8 cellular contexts compared by ENCODE assay signal in the genomic region with DNA sequence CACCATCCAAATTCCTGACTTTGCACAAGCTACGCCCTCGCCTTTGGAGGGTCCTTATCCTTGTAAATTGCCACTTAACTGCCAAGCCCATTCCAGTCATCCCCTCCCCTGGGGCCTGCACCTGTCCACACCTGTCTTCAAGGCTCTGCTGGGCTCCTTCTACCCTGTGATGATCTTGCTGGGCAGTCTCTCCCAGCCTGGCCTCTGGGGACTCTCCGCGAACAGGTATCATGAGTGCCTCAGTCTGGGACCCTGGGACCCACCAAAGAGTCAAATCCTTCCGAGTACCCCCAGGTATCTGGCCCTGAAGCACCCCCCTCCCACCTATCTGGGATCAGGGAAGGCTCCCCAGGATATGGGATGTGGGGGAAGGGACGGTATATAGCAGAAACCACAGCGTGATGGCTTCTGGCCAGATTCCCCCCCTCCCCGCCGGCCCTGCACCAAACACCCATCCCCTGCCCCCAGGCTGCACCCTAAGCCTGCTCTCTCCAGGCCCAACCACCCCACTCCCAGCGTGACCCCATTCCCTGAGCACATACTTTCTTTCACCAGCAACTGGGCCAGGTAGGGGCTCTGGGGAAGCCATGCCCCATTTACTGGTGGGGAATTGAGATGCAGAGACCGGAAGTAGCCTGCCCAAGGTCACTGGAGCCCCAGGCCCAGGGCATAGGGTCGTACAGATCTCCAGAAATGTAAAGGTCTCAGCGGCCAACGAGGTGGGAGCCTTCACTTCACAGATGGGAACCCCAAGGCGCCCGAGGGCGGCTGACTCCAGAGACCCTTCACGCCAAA. TPM values are rescaled to one million over a fixed set of nuclear protein-coding genes. Genes with fewer than 3 reads are reported as not detected.
DNase-seq lines count a peak whose midpoint lies in the region; ATAC-seq and TF ChIP-seq lines count a peak whose summit lies in the region.

No MANE protein-coding gene starts in this region.

- POLR2A ChIA-PET in HCT116 (lab: Charles Lee): interaction anchor here (1.4 kb wide), 1 partner anchor 29 kb away, joined by 3 read pairs; no protein-coding TSS in a partner anchor

- H3K27me3 ChIP-seq in HCT116 (ENCODE audit: insufficient read depth, low read length) (no peaks in the 10 kb centered on the region), testis (no peaks in the 10 kb centered on the region)

- H2AFZ ChIP-seq in HCT116 (ENCODE audit: low read depth, low read length, poor library complexity, severe bottlenecking): no peak overlapping the region

- H4K20me1 ChIP-seq in HCT116 (ENCODE audit: insufficient read depth): no peaks in the 10 kb centered on the region

- RAD21 ChIA-PET in HCT116 (lab: Charles Lee; ENCODE audit: low non-redundant PET in 1 of 2, low total read pairs in 2 of 2, uncharacterized antibody in 2 of 2, unreplicated experiment in 2 of 2): no interaction called here

- DNase-seq in HCT116 (ENCODE audit: low read depth, low spot score) (no peak), testis (no peak), NK-92 (lab: John Stamatoyannopoulos, UW; ENCODE audit: unreplicated experiment) (no peak), NCI-H128 (lab: John Stamatoyannopoulos, UW; ENCODE audit: unreplicated experiment) (no peak)
- no peak for DNase-seq in activated T-helper 2 cell treated with anti-CD3 and anti-CD28 coated beads, Interferon-gamma antibody, Interleukin-2, Interleukin-4, amounts not matched to agents 10 μg/mL and 5 μg/mL and 100 μg/mL, durations not matched to agents 14 hours and 24 hours and 36 hours (ENCODE audit: low spot score)

- H3K4me1 Mint-ChIP-seq in activated T-helper 2 cell treated with anti-CD3 and anti-CD28 coated beads, Interferon-gamma antibody, Interleukin-2, Interleukin-4, amounts not matched to agents 10 μg/mL and 5 μg/mL and 100 μg/mL, durations not matched to agents 14 hours and 24 hours and 36 hours (ENCODE audit: low read depth): peaks cover 20% of the 10 kb centered on the region

- TF ChIP-seq CTCF in 22Rv1 (IDR thresholded peaks at IDR 0.05) (no peak), HCT116 (IDR thresholded peaks at IDR 0.05 in 2 of 3, conservative IDR thresholded peaks at IDR 0.05 in 1 of 3; ENCODE audit: borderline replicate concordance in 1 of 3, insufficient read depth in 1 of 3, low read depth in 2 of 3, low read length in 2 of 3) (no peak), testis (IDR thresholded peaks at IDR 0.05) (no peak)

- intact Hi-C loops in HCT116 (cut with micrococcal nuclease): no loop called here
- intact Hi-C loops in activated T-helper 2 cell treated with anti-CD3 and anti-CD28 coated beads, Interferon-gamma antibody, Interleukin-2, Interleukin-4, amounts not matched to agents 10 μg/mL and 5 μg/mL and 100 μg/mL, durations not matched to agents 14 hours and 24 hours and 36 hours (cut with micrococcal nuclease): loop anchor here (1.0 to 2.0 kb wide), 2 partner anchors 15 to 63 kb away; partner anchors contain the start of gene ATG16L2
- intact Hi-C loops in testis (cut with DNase I; ENCODE audit: low total_unique reads): no loop called here

- WGBS in testis, 2 donors: 45 to 54% methylated on average over 9 to 18 of the region's 18 CpGs

- H3K9me2 ChIP-seq in HCT116 (ENCODE audit: insufficient read depth): no peaks in the 10 kb centered on the region

- no peaks in the 10 kb centered on the region for H3K36me3 Mint-ChIP-seq in activated T-helper 2 cell treated with anti-CD3 and anti-CD28 coated beads, Interferon-gamma antibody, Interleukin-2, Interleukin-4, amounts not matched to agents 10 μg/mL and 5 μg/mL and 100 μg/mL, durations not matched to agents 14 hours and 24 hours and 36 hours (ENCODE audit: low read depth)

- H3K27ac ChIP-seq in 22Rv1 (peak overlapping the region; percentile 68), HCT116 (ENCODE audit: low read depth, low read length) (peak overlapping the region; percentile 73), testis (no peak overlapping the region)

- no peaks in the 10 kb centered on the region for H3K36me3 ChIP-seq in HCT116 (ENCODE audit: control insufficient read depth in 1 of 2, insufficient read depth in 2 of 2, low read length in 2 of 2)
- H3K36me3 ChIP-seq in testis (ENCODE audit: low read depth, missing control alignments): no peaks in the 10 kb centered on the region

- TF ChIP-seq POLR2A in HCT116 (IDR thresholded peaks at IDR 0.05; ENCODE audit: borderline replicate concordance, extremely low read depth, insufficient read depth, insufficient read length) (no peak), testis (IDR thresholded peaks at IDR 0.05) (no peak)

- no peak for TF ChIP-seq RAD21 in HCT116 (IDR thresholded peaks at IDR 0.05; ENCODE audit: low read depth)

- H3K4me1 ChIP-seq in HCT116 (ENCODE audit: control insufficient read depth in 1 of 2, insufficient read depth in 2 of 2, low read length in 2 of 2) (peaks cover 13 to 23% of the 10 kb centered on the region in 2 experiments), testis (no peaks in the 10 kb centered on the region)

- H3K9me3 ChIP-seq in HCT116 (ENCODE audit: control insufficient read depth in 1 of 2, insufficient read depth in 1 of 2, low read depth in 1 of 2, low read length in 2 of 2) (no peaks in the 10 kb centered on the region), iPS-18c (ENCODE audit: control insufficient read depth, insufficient read depth, low read length) (no peaks in the 10 kb centered on the region), testis (no peaks in the 10 kb centered on the region)

- H3K9ac ChIP-seq in HCT116 (ENCODE audit: low read length): peak overlapping the region; percentile 68

- H3K4me3 Mint-ChIP-seq in activated T-helper 2 cell treated with anti-CD3 and anti-CD28 coated beads, Interferon-gamma antibody, Interleukin-2, Interleukin-4, amounts not matched to agents 10 μg/mL and 5 μg/mL and 100 μg/mL, durations not matched to agents 14 hours and 24 hours and 36 hours (ENCODE audit: low read depth): peak overlapping the region; percentile 96

- H3K4me2 ChIP-seq in HCT116 (ENCODE audit: low read length): peak overlapping the region; percentile 84

- peak overlapping the region; percentile 90 to 92 for H3K4me3 ChIP-seq in HCT116 (replicated peaks in 1 of 2; ENCODE audit: low read depth in 1 of 2, low read length in 2 of 2)
- H3K4me3 ChIP-seq in iPS-18c (ENCODE audit: insufficient read depth, low read depth, low read length): peak overlapping the region; percentile 87
- peak overlapping the region; percentile 55 to 63 for H3K4me3 ChIP-seq in testis

- ATAC-seq in HCT116: peak; percentile 8; the same call in 1 of the 2 replicates
- no peak for ATAC-seq in HG02678 (IDR thresholded peaks at IDR 0.05; ENCODE audit: unreplicated experiment)

- CTCF ChIA-PET in HCT116 (lab: Charles Lee): no interaction called here

- H3K9me3 Mint-ChIP-seq in activated T-helper 2 cell treated with anti-CD3 and anti-CD28 coated beads, Interferon-gamma antibody, Interleukin-2, Interleukin-4, amounts not matched to agents 10 μg/mL and 5 μg/mL and 100 μg/mL, durations not matched to agents 14 hours and 24 hours and 36 hours: no peaks in the 10 kb centered on the region

- H3K27me3 Mint-ChIP-seq in activated T-helper 2 cell treated with anti-CD3 and anti-CD28 coated beads, Interferon-gamma antibody, Interleukin-2, Interleukin-4, amounts not matched to agents 10 μg/mL and 5 μg/mL and 100 μg/mL, durations not matched to agents 14 hours and 24 hours and 36 hours (ENCODE audit: low read depth): no peaks in the 10 kb centered on the region

- no TSS peak for BruUV-seq in HCT116 (replicated peaks; lab: Mats Ljungman, UMichigan)

- H3K27ac Mint-ChIP-seq in activated T-helper 2 cell treated with anti-CD3 and anti-CD28 coated beads, Interferon-gamma antibody, Interleukin-2, Interleukin-4, amounts not matched to agents 10 μg/mL and 5 μg/mL and 100 μg/mL, durations not matched to agents 14 hours and 24 hours and 36 hours: peak overlapping the region; percentile 63

- peaks cover 12% of the 10 kb centered on the region; the same call in 1 of the 2 replicates for H3K79me2 ChIP-seq in HCT116 (ENCODE audit: insufficient read depth, low read length)

TF ChIP-seq in HCT116, 20 proteins besides CTCF, POLR2A, EP300 and RAD21 (continues in another document):
- no peak for TF ChIP-seq CBX3 (IDR thresholded peaks at IDR 0.05; ENCODE audit: low read depth)
- TF ChIP-seq, protein P1, sequence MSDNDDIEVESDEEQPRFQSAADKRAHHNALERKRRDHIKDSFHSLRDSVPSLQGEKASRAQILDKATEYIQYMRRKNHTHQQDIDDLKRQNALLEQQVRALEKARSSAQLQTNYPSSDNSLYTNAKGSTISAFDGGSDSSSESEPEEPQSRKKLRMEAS (IDR thresholded peaks at IDR 0.05): no peak
- TF ChIP-seq TCF7L2 (IDR thresholded peaks at IDR 0.05; ENCODE audit: borderline replicate concordance, extremely low read depth, insufficient read depth, insufficient read length): no peak
- no peak for TF ChIP-seq ZFX (IDR thresholded peaks at IDR 0.05)
- TF ChIP-seq SRF (IDR thresholded peaks at IDR 0.05; ENCODE audit: low read depth): no peak
- TF ChIP-seq EGR1 (IDR thresholded peaks at IDR 0.05; ENCODE audit: low read depth): no peak
- TF ChIP-seq ELF1 (IDR thresholded peaks at IDR 0.05; ENCODE audit: borderline replicate concordance, low read depth): no peak
- no peak for TF ChIP-seq EZH2 (IDR thresholded peaks at IDR 0.05)
- no peak for TF ChIP-seq POLR2AphosphoS5 (IDR thresholded peaks at IDR 0.05; ENCODE audit: low read depth, low read length)
- TF ChIP-seq EZH2phosphoT487 (IDR thresholded peaks at IDR 0.05; ENCODE audit: borderline replicate concordance): no peak
- no peak for TF ChIP-seq ZNF274 (IDR thresholded peaks at IDR 0.05; ENCODE audit: low read depth, low read length)
- no peak for TF ChIP-seq ATF3 (IDR thresholded peaks at IDR 0.05)
- TF ChIP-seq CEBPB (IDR thresholded peaks at IDR 0.05; ENCODE audit: low read depth): no peak
- no peak for TF ChIP-seq FOSL1 (IDR thresholded peaks at IDR 0.05; ENCODE audit: low read depth)

RNA-seq across cellular contexts. Expression of gene ARAP1, which starts 0.7 kb away (rescaled TPM):
- 57.4 TPM for total RNA-seq in HCT116 (2021; ENCODE audit: unreplicated experiment)
- 44.5 and 59.1 TPM in 2 replicates for polyA plus RNA-seq in HCT116 (2012)
- 95.2 and 96.2 TPM in 2 replicates for total RNA-seq in activated T-helper 2 cell treated with anti-CD3 and anti-CD28 coated beads, Interferon-gamma antibody, Interleukin-2, Interleukin-4, amounts not matched to agents 10 μg/mL and 5 μg/mL and 100 μg/mL, durations not matched to agents 14 hours and 24 hours and 36 hours
- 10 to 100 TPM; 65.2 to 88.3 TPM for total RNA-seq in testis
- 46.9 TPM for polyA plus RNA-seq in testis (ENCODE audit: insufficient read depth, low read depth, low replicate concordance)

RNA-seq across cellular contexts. Expression of gene STARD10, which starts 42.4 kb away (rescaled TPM):
- total RNA-seq in HCT116 (2021; ENCODE audit: unreplicated experiment) (58.4 TPM), testis (100 to 1,000 TPM; 130 to 202 TPM)
- polyA plus RNA-seq in HCT116 (2012): 95.0 and 105 TPM in 2 replicates
- total RNA-seq in activated T-helper 2 cell treated with anti-CD3 and anti-CD28 coated beads, Interferon-gamma antibody, Interleukin-2, Interleukin-4, amounts not matched to agents 10 μg/mL and 5 μg/mL and 100 μg/mL, durations not matched to agents 14 hours and 24 hours and 36 hours: 10.7 and 16.0 TPM in 2 replicates
- polyA plus RNA-seq in testis (ENCODE audit: insufficient read depth, low read depth, low replicate concordance): 379 TPM

Comparison
In these comparisons a context has a peak if more than half of its experiments do, and no peak if none do; other contexts are left out.
1. H3K27ac ChIP-seq: peak in 22Rv1 (single experiment) and HCT116 (single experiment); none in testis (0 of 2).
2. Peak in every context shown above with its lines, with median percentiles within 50 percentile points of each other: H3K4me3 ChIP-seq.